ENCODE assay signal across 8 cellular contexts in the genomic region with DNA sequence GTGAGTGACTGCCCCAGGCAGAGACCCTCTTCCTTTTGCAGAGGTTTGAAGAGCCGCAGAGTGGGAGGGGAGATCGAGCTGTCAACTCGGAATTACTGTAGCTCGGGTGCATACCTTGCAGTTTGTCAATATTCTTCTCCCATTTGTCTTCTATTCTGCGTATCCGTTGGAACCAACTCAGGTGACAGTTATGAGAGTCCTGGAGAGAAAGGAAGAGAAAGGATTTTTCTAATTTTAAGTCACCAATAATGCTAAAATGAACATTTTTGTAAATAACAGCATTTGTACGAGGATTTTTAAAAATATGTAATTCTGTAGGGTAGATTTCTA.
DNase-seq lines count a peak whose midpoint lies in the region; ATAC-seq and TF ChIP-seq lines count a peak whose summit lies in the region.
"Not testable (repeated sequence)": the region's sequence is repeated elsewhere in the genome, so short reads cannot be mapped to it uniquely, and the experiment has no call there.

No MANE protein-coding gene starts in this region.

- peak overlapping the region; percentile 92 for H3K4me3 Mint-ChIP-seq in CD8-positive, alpha-beta T cell
- H3K4me3 Mint-ChIP-seq in activated B cell treated with CpG ODN at 0.5 μM for 24 hours: peak overlapping the region; percentile 91

- TF ChIP-seq POLR2A in body of pancreas (IDR thresholded peaks at IDR 0.05): not testable (repeated sequence)

- H3K9ac ChIP-seq in KMS-11: peak overlapping the region; percentile 55; the same call in 1 of the 2 replicates
- not testable (repeated sequence) for H3K9ac ChIP-seq in liver (ENCODE audit: low read depth in 1 of 2, low read length in 2 of 2)

- not testable (repeated sequence) for H3K79me2 ChIP-seq in KMS-11 (ENCODE audit: insufficient read depth, low read depth); osteoblast (ENCODE audit: insufficient read depth, low read length)

- not testable (repeated sequence) for H3K36me3 ChIP-seq in CD8-positive, alpha-beta T cell (ENCODE audit: insufficient read depth, low read length); KMS-11 (ENCODE audit: insufficient read depth); body of pancreas (replicated peaks in 1 of 2; ENCODE audit: insufficient read depth in 1 of 2, low read depth in 2 of 2); liver (ENCODE audit: control insufficient read depth in 4 of 4, insufficient read depth in 3 of 4, low read depth in 1 of 4, low read length in 3 of 4); osteoblast (ENCODE audit: insufficient read depth, low read length); thoracic aorta

- POLR2A ChIA-PET in CD8-positive, alpha-beta T cell (lab: Charles Lee); activated B cell treated with CpG ODN at 0.5 μM for 24 hours (lab: Charles Lee): not testable (repeated sequence)

- H3K27me3 Mint-ChIP-seq in CD8-positive, alpha-beta T cell (ENCODE audit: low read depth); activated B cell treated with CpG ODN at 0.5 μM for 24 hours: not testable (repeated sequence)

- H4K20me1 ChIP-seq in KMS-11 (ENCODE audit: insufficient read depth); osteoblast (ENCODE audit: insufficient read depth, low read length): not testable (repeated sequence)

- H3K9me3 Mint-ChIP-seq in CD8-positive, alpha-beta T cell; activated B cell treated with CpG ODN at 0.5 μM for 24 hours: not testable (repeated sequence)

- not testable (repeated sequence) for DNase-seq in CD8-positive, alpha-beta T cell; activated B cell treated with CpG ODN at 0.5 μM for 24 hours; body of pancreas; fibroblast of mammary gland (ENCODE audit: low read depth); osteoblast (ENCODE audit: insufficient read length, low spot score, missing footprints); thoracic aorta (ENCODE audit: low spot score)

- not testable (repeated sequence) for H3K4me1 Mint-ChIP-seq in CD8-positive, alpha-beta T cell (ENCODE audit: low read depth); activated B cell treated with CpG ODN at 0.5 μM for 24 hours

- H3K36me3 Mint-ChIP-seq in CD8-positive, alpha-beta T cell: peaks cover 16% of the 10 kb centered on the region
- H3K36me3 Mint-ChIP-seq in activated B cell treated with CpG ODN at 0.5 μM for 24 hours (ENCODE audit: low read depth): peaks cover 19% of the 10 kb centered on the region

- not testable (repeated sequence) for H3K4me1 ChIP-seq in CD8-positive, alpha-beta T cell (ENCODE audit: insufficient read depth, low read length); KMS-11 (ENCODE audit: low read depth, poor library complexity, severe bottlenecking); body of pancreas; liver (ENCODE audit: control insufficient read depth in 4 of 4, insufficient read depth in 4 of 4, low read length in 3 of 4); osteoblast (ENCODE audit: insufficient read depth, low read length); thoracic aorta (ENCODE audit: control insufficient read depth in 1 of 2, low read depth in 2 of 2)

- H3K9me3 ChIP-seq in CD8-positive, alpha-beta T cell (ENCODE audit: low read length); body of pancreas; liver (ENCODE audit: control insufficient read depth in 4 of 4, low read length in 3 of 4); osteoblast (ENCODE audit: low read depth, low read length); thoracic aorta: not testable (repeated sequence)

- CTCF ChIA-PET in CD8-positive, alpha-beta T cell (lab: Charles Lee): not testable (repeated sequence)
- CTCF ChIA-PET in activated B cell treated with CpG ODN at 0.5 μM for 24 hours (lab: Charles Lee): interaction anchor here (1.4 kb wide), 1 partner anchor 487 kb away, joined by 6 read pairs; no protein-coding TSS in a partner anchor

- intact Hi-C loops in CD8-positive, alpha-beta T cell (cut with DNase I, micrococcal nuclease); body of pancreas (cut with DNase I): not testable (repeated sequence)
- intact Hi-C loops in activated B cell treated with CpG ODN at 0.5 μM for 24 hours (cut with micrococcal nuclease): loop anchor here (1.0 kb wide), 1 partner anchor 487 kb away; no protein-coding TSS in a partner anchor

- not testable (repeated sequence) for ATAC-seq in CD8-positive, alpha-beta T cell; activated B cell treated with CpG ODN at 0.5 μM for 24 hours (ENCODE audit: low read depth); thoracic aorta (ENCODE audit: insufficient number of reproducible peaks, low FRiP score, low read depth)
- peak; percentile 33 for ATAC-seq in body of pancreas

- peak overlapping the region; percentile 53 for H3K27ac ChIP-seq in CD8-positive, alpha-beta T cell (ENCODE audit: low read depth, low read length)
- H3K27ac ChIP-seq in KMS-11; liver (ENCODE audit: low read depth in 1 of 2, low read length in 2 of 2); osteoblast (ENCODE audit: low read depth, low read length); thoracic aorta: not testable (repeated sequence)
- H3K27ac ChIP-seq in body of pancreas: peak overlapping the region in 3 of 4 donors; percentile 62 to 66 (median 64)

- not testable (repeated sequence) for TF ChIP-seq CTCF in CD8-positive, alpha-beta T cell (IDR thresholded peaks at IDR 0.05); KMS-11 (conservative IDR thresholded peaks at IDR 0.05; ENCODE audit: low read depth, low read length); activated B cell treated with CpG ODN at 0.5 μM for 24 hours (IDR thresholded peaks at IDR 0.05); body of pancreas (IDR thresholded peaks at IDR 0.05); fibroblast of mammary gland (conservative IDR thresholded peaks at IDR 0.05; ENCODE audit: control insufficient read depth, insufficient read depth, low read depth, low read length); liver (IDR thresholded peaks at IDR 0.05; ENCODE audit: low read depth, low read length, missing input control); osteoblast (IDR thresholded peaks at IDR 0.05; ENCODE audit: extremely low read depth, low read depth, low read length); thoracic aorta (IDR thresholded peaks at IDR 0.05)

- not testable (repeated sequence) for TF ChIP-seq RAD21 in liver (IDR thresholded peaks at IDR 0.05)

- not testable (repeated sequence) for H3K4me2 ChIP-seq in KMS-11; osteoblast (ENCODE audit: insufficient read depth, low read length)

- 0% methylated on average over 1 of the region's 7 CpGs; no CpG with 5 or more reads in 1 of the 2 donors for WGBS in body of pancreas, 2 donors
- WGBS in liver: no CpG with 5 or more reads among the region's 7 CpGs

- peak overlapping the region; percentile 70 for H3K4me3 ChIP-seq in CD8-positive, alpha-beta T cell (ENCODE audit: low read depth, low read length)
- not testable (repeated sequence) for H3K4me3 ChIP-seq in KMS-11 (IDR thresholded peaks at IDR 0.05; ENCODE audit: insufficient read depth, low read depth, low read length)
- H3K4me3 ChIP-seq in body of pancreas: peak overlapping the region; percentile 51 to 80
- peak overlapping the region; percentile 63 for H3K4me3 ChIP-seq in fibroblast of mammary gland (ENCODE audit: control insufficient read depth, low read depth, low read length)
- H3K4me3 ChIP-seq in liver (ENCODE audit: low read depth in 1 of 3, low read length in 3 of 3): peak overlapping the region; percentile 23 to 81 (median 62)
- H3K4me3 ChIP-seq in osteoblast (ENCODE audit: insufficient read depth, low read length): peak overlapping the region; percentile 75
- H3K4me3 ChIP-seq in thoracic aorta: peak overlapping the region; percentile 85

- H3K27me3 ChIP-seq in CD8-positive, alpha-beta T cell (ENCODE audit: insufficient read depth, low read length); KMS-11 (ENCODE audit: insufficient read depth, low read depth); body of pancreas; liver (ENCODE audit: control insufficient read depth in 4 of 4, insufficient read depth in 4 of 4, low read length in 3 of 4); osteoblast (ENCODE audit: insufficient read depth, low read length); thoracic aorta (replicated peaks; ENCODE audit: insufficient read depth): not testable (repeated sequence)

- H3K27ac Mint-ChIP-seq in CD8-positive, alpha-beta T cell: peak overlapping the region; percentile 79
- peak overlapping the region; percentile 74 for H3K27ac Mint-ChIP-seq in activated B cell treated with CpG ODN at 0.5 μM for 24 hours

- peak overlapping the region; percentile 38; the same call in 1 of the 2 replicates for H2AFZ ChIP-seq in KMS-11 (ENCODE audit: low read depth)
- H2AFZ ChIP-seq in osteoblast (ENCODE audit: low read length): not testable (repeated sequence)
